ENCODE assay signal across 24 cellular contexts in the genomic region with DNA sequence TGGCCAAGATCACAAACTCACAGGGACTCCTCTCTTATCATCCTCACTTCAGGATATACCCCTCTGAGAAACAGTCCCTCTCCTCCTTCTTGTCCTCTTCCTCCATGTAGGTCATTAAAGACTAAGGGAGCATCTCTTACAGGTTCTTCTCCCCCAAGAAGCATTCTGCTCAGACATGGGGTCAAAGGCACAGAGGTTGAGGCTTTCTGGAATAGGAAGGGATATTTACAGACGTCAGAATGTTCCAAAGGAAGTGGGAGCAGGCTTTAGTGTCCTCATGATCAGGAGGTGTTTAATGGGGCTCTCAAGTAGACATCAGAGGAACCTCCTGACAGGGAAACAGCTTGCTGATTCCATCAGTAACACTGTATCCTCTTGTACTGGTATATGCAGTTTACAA. TPM values are rescaled to one million over a fixed set of nuclear protein-coding genes. Genes with fewer than 3 reads are reported as not detected.
"Had no signal": no experiment of that assay in that cellular context is flagged by ENCODE, and none has a peak within 500 bp of the region (broad histone marks: within the 10 kb centered on the region; RNA-seq: fewer than 3 reads in every experiment).

No MANE protein-coding gene starts in this region.

- H3K27me3 ChIP-seq: dorsolateral prefrontal cortex, esophagus muscularis mucosa, gastrocnemius medialis, left lung, neutrophil, spleen, tibial artery, upper lobe of left lung, uterus had no signal

- H3K9me3 Mint-ChIP-seq: immature natural killer cell, naive B cell, nephron progenitor cell had no signal

- H3K4me3 ChIP-seq: dorsolateral prefrontal cortex, esophagus muscularis mucosa, gastrocnemius medialis, left lung, psoas muscle, spleen, tibial artery, upper lobe of left lung, uterus had no signal

- H3K4me1 ChIP-seq: uterus had no signal

- H3K27ac Mint-ChIP-seq: nephron progenitor cell had no signal

- H3K36me3 ChIP-seq: uterus had no signal

- H3K4me3 Mint-ChIP-seq: immature natural killer cell, nephron progenitor cell had no signal

- H3K27ac ChIP-seq: epithelial cell of prostate, esophagus muscularis mucosa, left lung, neutrophil, psoas muscle, tibial artery, uterus had no signal

- ATAC-seq: gastrocnemius medialis, left lung, psoas muscle, sciatic nerve had no signal

- H3K9me3 ChIP-seq: esophagus muscularis mucosa, gastrocnemius medialis, left lung, neutrophil, psoas muscle, spleen, tibial artery, upper lobe of left lung, uterus had no signal

- H3K27me3 Mint-ChIP-seq: naive B cell had no signal

- DNase-seq: cortex of kidney; dorsolateral prefrontal cortex; effector CD8-positive, alpha-beta T cell; gastrocnemius medialis; glutamatergic neuron; immature natural killer cell; left lung; mesendoderm; naive B cell; nephron progenitor cell; psoas muscle; retina; spleen; stimulated activated CD4-positive, alpha-beta T cell treated with anti-CD3 and anti-CD28 coated beads, Interleukin-2, amount 100 ng/mL, for 24 hours; stimulated activated CD4-positive, alpha-beta T cell treated with anti-CD3 and anti-CD28 coated beads, Interleukin-4, amount 100 ng/mL, for 4 hours; stimulated activated naive CD4-positive, alpha-beta T cell treated with Interleukin-2 at 50 U/mL for 16 hours; tibial artery; upper lobe of left lung; uterus had no signal

RNA-seq across cellular contexts. Expression of a gene that starts 54.3 kb away (rescaled TPM):
- total RNA-seq: skeletal muscle tissue had no signal
